ENCODE assay signal across 8 cellular contexts in genomic region chr18:48942554-48943261, GRCh38. TPM values are rescaled to one million over a fixed set of nuclear protein-coding genes. Genes with fewer than 3 reads are reported as not detected.
DNase-seq lines count a peak whose midpoint lies in the region; ATAC-seq and TF ChIP-seq lines count a peak whose summit lies in the region.

No MANE protein-coding gene starts in this region.

- no peak for TF ChIP-seq CTCF in RWPE2 (IDR thresholded peaks at IDR 0.05; ENCODE audit: poor library complexity, severe bottlenecking)
- no peak for TF ChIP-seq CTCF in fibroblast of villous mesenchyme (IDR thresholded peaks at IDR 0.05; ENCODE audit: insufficient read depth, low read depth, low read length)

- H3K4me3 ChIP-seq in RWPE2 (ENCODE audit: severe bottlenecking) (no peak overlapping the region), fibroblast of villous mesenchyme (ENCODE audit: low read depth, low read length) (peak overlapping the region; percentile 25), skeletal muscle cell (ENCODE audit: low read depth, low read length) (no peak overlapping the region)

- peak; percentile 86 for ATAC-seq in RWPE2 (ENCODE audit: low read depth)
- ATAC-seq in HG02852 (IDR thresholded peaks at IDR 0.05; ENCODE audit: unreplicated experiment) = no peak
- no peak for ATAC-seq in GM21529 (IDR thresholded peaks at IDR 0.05; ENCODE audit: unreplicated experiment)

- no peaks in the 10 kb centered on the region for H3K27me3 ChIP-seq in RWPE2 (ENCODE audit: insufficient read depth, poor library complexity, severe bottlenecking)

- H3K27ac ChIP-seq in RWPE2 (ENCODE audit: poor library complexity, severe bottlenecking) = peak overlapping the region; percentile 98

- DNase-seq in GM04504 (ENCODE audit: low read depth) (peak; percentile 95), RWPE2 (ENCODE audit: low spot score) (peak; percentile 92), fibroblast of villous mesenchyme (ENCODE audit: low read depth) (peak; percentile 94), skeletal muscle cell (ENCODE audit: low read depth) (peak; percentile 80), cerebellar nuclear complex (lab: John Stamatoyannopoulos, UW) (no peak)
- DNase-seq in stimulated activated CD8-positive, alpha-beta memory T cell treated with anti-CD3 and anti-CD28 coated beads, Interleukin-4, amount 100 ng/mL, for 48 hours = no peak

- peaks cover 51% of the 10 kb centered on the region for H3K36me3 ChIP-seq in RWPE2 (ENCODE audit: low read depth)

- no peaks in the 10 kb centered on the region for H3K9me3 ChIP-seq in RWPE2 (ENCODE audit: severe bottlenecking)

- H3K4me1 ChIP-seq in RWPE2 (ENCODE audit: insufficient read depth, poor library complexity, severe bottlenecking) = peaks cover 88% of the 10 kb centered on the region

RNA-seq across cellular contexts. Expression of gene SMAD7, which starts 8.1 kb away (rescaled TPM):
- 28.9 and 32.9 TPM in 2 replicates for total RNA-seq in fibroblast of villous mesenchyme

Comparison
In these comparisons a context has a peak if more than half of its experiments do, and no peak if none do; other contexts are left out.
1. DNase-seq: peak in GM04504 (single experiment), RWPE2 (single experiment), fibroblast of villous mesenchyme (single experiment) and skeletal muscle cell (single experiment); none in stimulated activated CD8-positive, alpha-beta memory T cell treated with anti-CD3 and anti-CD28 coated beads, Interleukin-4, amount 100 ng/mL, for 48 hours (single experiment) and cerebellar nuclear complex (0 of 2).